ENCODE assay signal across 8 cellular contexts in genomic region chr11:74011360-74012071, GRCh38. TPM values are rescaled to one million over a fixed set of nuclear protein-coding genes. Genes with fewer than 3 reads are reported as not detected.
DNase-seq lines count a peak whose midpoint lies in the region; ATAC-seq and TF ChIP-seq lines count a peak whose summit lies in the region.

No MANE protein-coding gene starts in this region.

- H3K27ac ChIP-seq in foreskin keratinocyte, result no peak overlapping the region

- peak; percentile 34 for DNase-seq in activated CD4-positive, alpha-beta T cell treated with anti-CD3 and anti-CD28 coated beads, Interleukin-2, amount 50 U/mL, for 1 hour
- DNase-seq in mucosa of descending colon (no peak), NCI-H526 (lab: John Stamatoyannopoulos, UW) (no peak), left lobe of liver (ENCODE audit: low spot score) (no peak), islet precursor cell (no peak), foreskin keratinocyte (no peak)

- intact Hi-C loops in mucosa of descending colon (cut with DNase I, micrococcal nuclease), result no loop called here

- TF ChIP-seq CTCF in mucosa of descending colon (IDR thresholded peaks at IDR 0.05) (no peak), foreskin keratinocyte (conservative IDR thresholded peaks at IDR 0.05) (no peak)

- H3K4me1 ChIP-seq in mucosa of descending colon (ENCODE audit: low read depth) (no peaks in the 10 kb centered on the region), foreskin keratinocyte (no peaks in the 10 kb centered on the region)

- no peaks in the 10 kb centered on the region for H3K9me3 ChIP-seq in mucosa of descending colon

- ATAC-seq in GM18511 (IDR thresholded peaks at IDR 0.05; ENCODE audit: unreplicated experiment) (peak; percentile 90), HG02938 (IDR thresholded peaks at IDR 0.05; ENCODE audit: unreplicated experiment) (peak; percentile 85), mucosa of descending colon (peak; percentile 33), left lobe of liver (no peak), foreskin keratinocyte (no peak)

- H3K36me3 ChIP-seq in mucosa of descending colon (ENCODE audit: low read depth), result no peaks in the 10 kb centered on the region

- no peaks in the 10 kb centered on the region for H3K27me3 ChIP-seq in foreskin keratinocyte

- H3K4me3 ChIP-seq in mucosa of descending colon, result no peak overlapping the region

RNA-seq across cellular contexts. Expression of gene UCP3, which starts 2.6 kb away (rescaled TPM):
- total RNA-seq in mucosa of descending colon (1 to 10 TPM in 2 of 3 donors, under 1 TPM in 1; 0.90 to 2.8 (median 2.2) TPM), left lobe of liver (0.58 TPM), foreskin keratinocyte (0.21 and 0.48 TPM in 2 replicates)
- 0.12 and 0.26 TPM in 2 replicates for polyA plus RNA-seq in foreskin keratinocyte

RNA-seq across cellular contexts. Expression of gene UCP2, which starts 28.9 kb away (rescaled TPM):
- total RNA-seq in mucosa of descending colon (10 to 100 TPM; 36.4 to 61.3 (median 39.9) TPM), left lobe of liver (6.1 TPM), foreskin keratinocyte (0.42 and 0.65 TPM in 2 replicates)
- 1.0 and 1.2 TPM in 2 replicates for polyA plus RNA-seq in foreskin keratinocyte

Comparison
In these comparisons a context has a peak if more than half of its experiments do, and no peak if none do; other contexts are left out.
1. ATAC-seq: peak in GM18511 (single experiment), HG02938 (single experiment) and mucosa of descending colon (single experiment); none in left lobe of liver (single experiment) and foreskin keratinocyte (single experiment).